Comparison of ENCODE assay signal across 1 cellular context in genomic region chr6:16511048-16511660, GRCh38.
TF ChIP-seq lines count a peak whose summit lies in the region.

No MANE protein-coding gene starts in this region.

TF ChIP-seq in H1, 55 proteins besides CTCF, POLR2A, EP300 and RAD21 (continued from another document):
- TF ChIP-seq CEBPB (IDR thresholded peaks at IDR 0.05; ENCODE audit: low read depth, low read length), result no peak
- no peak for TF ChIP-seq ATF3 (IDR thresholded peaks at IDR 0.05; ENCODE audit: insufficient read depth, low read depth, low read length)
- TF ChIP-seq SAP30 (IDR thresholded peaks at IDR 0.05; ENCODE audit: insufficient read depth, insufficient replicate concordance, low read length), result no peak
- no peak for TF ChIP-seq SP4 (IDR thresholded peaks at IDR 0.05; ENCODE audit: low read length)
TF ChIP-seq in H1: peak in this region for 0.
